In genomic region chr12:18969512-18969911, GRCh38 we compare ENCODE assay signal across 20 cellular contexts.
DNase-seq lines count a peak whose midpoint lies in the region; ATAC-seq, FAIRE-seq and TF ChIP-seq lines count a peak whose summit lies in the region.
"Had no signal": no experiment of that assay in that cellular context is flagged by ENCODE, and none has a peak within 500 bp of the region (broad histone marks: within the 10 kb centered on the region; RNA-seq: fewer than 3 reads in every experiment).

No MANE protein-coding gene starts in this region.

- no peak overlapping the region for H3K27ac ChIP-seq in A549
- no peak overlapping the region for H3K27ac ChIP-seq in IMR-90 (ENCODE audit: insufficient read depth, low read length)
- H3K27ac ChIP-seq in H1 (ENCODE audit: low read depth, low read length): no peak overlapping the region
- H3K27ac ChIP-seq: BLaER1 treated with 17β-estradiol and CSF1 and Interleukin-3, amounts not matched to agents 10 nM and 100 nM; C4-2B had no signal

- no peaks in the 10 kb centered on the region for H3K79me2 ChIP-seq in H1 (ENCODE audit: control insufficient read depth in 1 of 2, insufficient read depth in 2 of 2, low read length in 2 of 2)

- H3K27me3 ChIP-seq in IMR-90 (ENCODE audit: control insufficient read depth, insufficient read depth, low read length) (no peaks in the 10 kb centered on the region), H1 (replicated peaks in 1 of 4; ENCODE audit: control insufficient read depth in 3 of 4, extremely low read depth in 1 of 4, insufficient read depth in 3 of 4, low read length in 3 of 4) (peaks cover 0 to 2% (median 0%) of the 10 kb centered on the region in 4 experiments; a peak in 1 of 7 replicates)
- H3K27me3 ChIP-seq: BLaER1 treated with 17β-estradiol and CSF1 and Interleukin-3, amounts not matched to agents 10 nM and 100 nM had no signal

- ATAC-seq in A549 (no peak), IMR-90 (ENCODE audit: low read depth) (no peak)
- ATAC-seq: CD8-positive, alpha-beta T cell had no signal

- POLR2A ChIA-PET in A549 (lab: Yijun Ruan, JAX) (no interaction called here), IMR-90 (lab: Charles Lee; ENCODE audit: unreplicated experiment) (no interaction called here), H1 (lab: Charles Lee; ENCODE audit: partially characterized antibody) (no interaction called here)

- H3K23me2 ChIP-seq in H1 (ENCODE audit: low read depth, low read length): no peaks in the 10 kb centered on the region

- H2AFZ ChIP-seq in IMR-90 (replicated peaks; ENCODE audit: low read length, poor library complexity): no peak overlapping the region
- H2AFZ ChIP-seq in H1 (ENCODE audit: low read length): no peak overlapping the region

- no peak overlapping the region for H3K56ac ChIP-seq in IMR-90 (ENCODE audit: extremely low read depth, insufficient read depth, low read length)
- H3K56ac ChIP-seq in H1 (replicated peaks; ENCODE audit: insufficient read length, low read depth, low read length): no peak overlapping the region

- H3K9me3 ChIP-seq in A549 (no peaks in the 10 kb centered on the region), IMR-90 (ENCODE audit: control insufficient read depth, insufficient read depth, low read length) (no peaks in the 10 kb centered on the region), H1 (ENCODE audit: insufficient read depth in 2 of 2, low read depth in 1 of 2, low read length in 1 of 2) (no peaks in the 10 kb centered on the region)
- H3K9me3 ChIP-seq: BLaER1 treated with 17β-estradiol and CSF1 and Interleukin-3, amounts not matched to agents 10 nM and 100 nM had no signal

- no peak overlapping the region for H2AK9ac ChIP-seq in IMR-90 (replicated peaks; ENCODE audit: low read depth, low read length, poor library complexity)

- H3K14ac ChIP-seq in IMR-90 (replicated peaks; ENCODE audit: low read depth, low read length): no peak overlapping the region
- H3K14ac ChIP-seq in H1 (ENCODE audit: insufficient read length): no peak overlapping the region

- H3K4ac ChIP-seq in IMR-90 (ENCODE audit: low read depth, low read length): no peak overlapping the region
- no peak overlapping the region for H3K4ac ChIP-seq in H1 (replicated peaks; ENCODE audit: insufficient read length, low read depth, low read length)

- no peak overlapping the region for H4K91ac ChIP-seq in IMR-90 (ENCODE audit: insufficient read depth, low read depth, low read length)
- H4K91ac ChIP-seq in H1 (replicated peaks; ENCODE audit: insufficient read length, low read length): no peak overlapping the region

- no peak overlapping the region for H3K18ac ChIP-seq in IMR-90 (ENCODE audit: low read depth, low read length)
- H3K18ac ChIP-seq in H1 (ENCODE audit: extremely low read depth, low read length): 0 out of 2 replicates have a peak overlapping the region, but pooled peaks have one; percentile 26

- H4K5ac ChIP-seq in IMR-90 (ENCODE audit: low read depth, low read length) (no peak overlapping the region), H1 (ENCODE audit: insufficient read length, low read depth, low read length) (no peak overlapping the region)

- H2BK5ac ChIP-seq in IMR-90 (ENCODE audit: low read depth, low read length, poor library complexity, severe bottlenecking) (no peak overlapping the region), H1 (ENCODE audit: low read depth, low read length) (no peak overlapping the region)

- TF ChIP-seq RAD21 in A549 (conservative IDR thresholded peaks at IDR 0.05 in 1 of 2, IDR thresholded peaks at IDR 0.05 in 1 of 2) (no peak), IMR-90 (IDR thresholded peaks at IDR 0.05; ENCODE audit: low read length) (no peak), H1 (IDR thresholded peaks at IDR 0.05 in 1 of 2, conservative IDR thresholded peaks at IDR 0.05 in 1 of 2; ENCODE audit: low read depth in 2 of 2, low read length in 2 of 2) (no peak)

- H2BK15ac ChIP-seq in IMR-90 (ENCODE audit: low read depth, low read length) (no peak overlapping the region), H1 (ENCODE audit: low read length) (no peak overlapping the region)

- in situ Hi-C loops in IMR-90 (cut with MboI; ENCODE audit: low sequenced_read_pairs): no loop called here

- H3K4me2 ChIP-seq in A549: no peak overlapping the region
- H3K4me2 ChIP-seq in IMR-90 (ENCODE audit: low read depth, low read length): no peak overlapping the region
- H3K4me2 ChIP-seq in H1 (ENCODE audit: insufficient read depth in 1 of 2, low read depth in 2 of 2, low read length in 2 of 2): no peak overlapping the region
- H3K4me2 ChIP-seq: BLaER1 treated with 17β-estradiol and CSF1 and Interleukin-3, amounts not matched to agents 10 nM and 100 nM had no signal

- H3K4me1 ChIP-seq in A549 (no peaks in the 10 kb centered on the region), IMR-90 (ENCODE audit: control insufficient read depth, insufficient read depth, low read length) (no peaks in the 10 kb centered on the region), H1 (replicated peaks in 1 of 4; ENCODE audit: control insufficient read depth in 3 of 4, insufficient read depth in 4 of 4, low read length in 3 of 4) (peaks cover 6 to 26% (median 15%) of the 10 kb centered on the region in 4 experiments; a peak in 4 of 7 replicates)
- H3K4me1 ChIP-seq: BLaER1 treated with 17β-estradiol and CSF1 and Interleukin-3, amounts not matched to agents 10 nM and 100 nM; Caco-2 had no signal

- H4K8ac ChIP-seq in IMR-90 (ENCODE audit: low read depth in 2 of 2, low read length in 2 of 2) (no peak overlapping the region), H1 (ENCODE audit: extremely low read depth, insufficient read depth, low read length) (no peak overlapping the region)

- TF ChIP-seq EP300 in A549 (IDR thresholded peaks at IDR 0.05) (no peak), H1 (IDR thresholded peaks at IDR 0.05; ENCODE audit: borderline replicate concordance in 1 of 2, low read depth in 2 of 2, low read length in 2 of 2) (no peak)

- TF ChIP-seq CTCF in A549 (IDR thresholded peaks at IDR 0.05) (no peak), IMR-90 (conservative IDR thresholded peaks at IDR 0.05; ENCODE audit: low read depth, low read length) (no peak), H1 (IDR thresholded peaks at IDR 0.05; ENCODE audit: control extremely low read depth in 1 of 3, insufficient read depth in 1 of 3, low read depth in 1 of 3, low read length in 3 of 3) (no peak)

- H3K36me3 ChIP-seq in IMR-90 (ENCODE audit: control insufficient read depth, insufficient read depth, low read length) (no peaks in the 10 kb centered on the region), H1 (ENCODE audit: control insufficient read depth in 2 of 4, insufficient read depth in 4 of 4, low read length in 3 of 4) (no peaks in the 10 kb centered on the region; a peak in 1 of 8 replicates)
- H3K36me3 ChIP-seq: BLaER1 treated with 17β-estradiol and CSF1 and Interleukin-3, amounts not matched to agents 10 nM and 100 nM had no signal

- dilution Hi-C loops in IMR-90 (cut with HindIII; ENCODE audit: low sequenced_read_pairs, unreplicated experiment): no loop called here

- H3K9ac ChIP-seq in IMR-90 (ENCODE audit: low read depth, low read length) (no peak overlapping the region), H1 (replicated peaks in 1 of 4; ENCODE audit: extremely low read depth in 1 of 4, low read depth in 3 of 4, low read length in 3 of 4) (peak overlapping the region in 1 of 4 experiments; percentile 37; a peak in 1 of 7 replicates)
- H3K9ac ChIP-seq: BLaER1 treated with 17β-estradiol and CSF1 and Interleukin-3, amounts not matched to agents 10 nM and 100 nM had no signal

- intact Hi-C loops in IMR-90 (cut with micrococcal nuclease): no loop called here

- H3K4me3 ChIP-seq in A549 (no peak overlapping the region), IMR-90 (ENCODE audit: insufficient read depth, low read depth, low read length) (no peak overlapping the region), H1 (ENCODE audit: extremely low read depth in 1 of 4, insufficient read depth in 2 of 4, low read depth in 3 of 4, low read length in 4 of 4) (no peak overlapping the region)
- H3K4me3 ChIP-seq: BLaER1 treated with 17β-estradiol and CSF1 and Interleukin-3, amounts not matched to agents 10 nM and 100 nM had no signal

- no peak for FAIRE-seq in A549 (lab: Jason Lieb, UNC)
- FAIRE-seq in H1 (lab: Jason Lieb, UNC): no peak
- FAIRE-seq: A204.1, D721Med, G401.6, GM12891, GM19239 had no signal

- CTCF ChIA-PET in A549 (lab: Yijun Ruan, JAX) (no interaction called here), IMR-90 (lab: Yijun Ruan, JAX) (interaction anchor here (0.6 kb wide), 1 partner anchor 792 kb away, joined by 3 read pairs; no protein-coding TSS in a partner anchor), H1 (lab: Charles Lee; ENCODE audit: partially characterized antibody) (interaction anchor here (0.7 to 1.3 kb wide), 2 partner anchors 191 to 485 kb away, joined by 3 read pairs; no protein-coding TSS in a partner anchor)

- H3K23ac ChIP-seq in IMR-90 (ENCODE audit: low read depth, low read length) (no peak overlapping the region), H1 (ENCODE audit: insufficient read length) (no peak overlapping the region)

- no peaks in the 10 kb centered on the region for H3K9me1 ChIP-seq in IMR-90 (ENCODE audit: insufficient read depth, low read length)

- BruUV-seq in IMR-90 (replicated peaks; lab: Mats Ljungman, UMichigan): no TSS peak

- H2BK20ac ChIP-seq in IMR-90 (ENCODE audit: low read depth, low read length) (no peak overlapping the region), H1 (ENCODE audit: low read length) (peak overlapping the region; percentile 40; the same call in 1 of the 2 replicates)

- H2AK5ac ChIP-seq in IMR-90 (ENCODE audit: low read depth, low read length) (no peak overlapping the region), H1 (ENCODE audit: low read depth, low read length) (no peak overlapping the region)

- no peaks in the 10 kb centered on the region for H3K79me1 ChIP-seq in IMR-90 (ENCODE audit: low read depth in 1 of 2, low read length in 2 of 2)
- no peaks in the 10 kb centered on the region for H3K79me1 ChIP-seq in H1 (ENCODE audit: low read depth, low read length)

- TF ChIP-seq POLR2A in A549 (IDR thresholded peaks at IDR 0.05; ENCODE audit: low read length) (no peak), IMR-90 (IDR thresholded peaks at IDR 0.05; ENCODE audit: low read depth, low read length) (no peak), H1 (IDR thresholded peaks at IDR 0.05; ENCODE audit: control extremely low read depth in 1 of 2, low read depth in 2 of 2, low read length in 2 of 2) (no peak)

- WGBS in A549 (ENCODE audit: missing lambda C conversion rate): 54% methylated on average over 5 of the region's 5 CpGs
- WGBS in IMR-90 (ENCODE audit: extremely low coverage in 2 of 2, insufficient read length in 1 of 2), 2 experiments: no CpG with 5 or more reads among the region's 5 CpGs
- 89% methylated on average over 5 of the region's 5 CpGs; no CpG with 5 or more reads in 1 of the 2 experiments for WGBS in H1 (ENCODE audit: extremely low coverage in 1 of 2, insufficient coverage in 1 of 2, insufficient read length in 1 of 2, insufficient replicate concordance in 2 of 2, low coverage in 1 of 2, low lambda C conversion rate in 2 of 2, missing lambda C conversion rate in 1 of 2), 2 experiments

- no peak for DNase-seq in A549 (ENCODE audit: low read depth in 1 of 2, low spot score in 1 of 2)
- no peak for DNase-seq in IMR-90
- no peak for DNase-seq in H1 (ENCODE audit: low read depth in 1 of 2, low spot score in 2 of 2)
- DNase-seq in stimulated activated CD4-positive, alpha-beta T cell treated with anti-CD3 and anti-CD28 coated beads, Interleukin-1b, Interleukin-23, amount 100 ng/mL, for 48 hours: no peak
- no peak for DNase-seq in activated T-cell treated with anti-CD3 and anti-CD28 coated beads for 4 hours
- DNase-seq: 8988T; AML-193; Caco-2; Calu3; CD4-positive, alpha-beta T cell; CD8-positive, alpha-beta T cell; DMS79 treated with DMSO at 0.1 percent for 48 hours; GF-D8 had no signal

- no peak overlapping the region for H2BK120ac ChIP-seq in IMR-90 (ENCODE audit: low read depth, low read length)
- H2BK120ac ChIP-seq in H1 (replicated peaks; ENCODE audit: low read depth, low read length): no peak overlapping the region

- H4K20me1 ChIP-seq in IMR-90 (ENCODE audit: insufficient read depth, low read length): no peaks in the 10 kb centered on the region
- no peaks in the 10 kb centered on the region for H4K20me1 ChIP-seq in H1 (replicated peaks in 1 of 2; ENCODE audit: control insufficient read depth in 1 of 2, insufficient read depth in 2 of 2, low read length in 2 of 2)
- H4K20me1 ChIP-seq: BLaER1 treated with 17β-estradiol and CSF1 and Interleukin-3, amounts not matched to agents 10 nM and 100 nM had no signal

- H2BK12ac ChIP-seq in H1 (ENCODE audit: low read depth, low read length): no peak overlapping the region

Comparison
In these comparisons a context has a peak if more than half of its experiments do, and no peak if none do; other contexts are left out.
1. Of the 18 proteins assayed by ChIP-seq in both H1 and A549: peak only in H1: none; only in A549: MAFK; in both: none; in neither: 17.